In genomic region chr15:99250001-99250400, GRCh38 we compare ENCODE assay signal across 10 cellular contexts. TPM values are rescaled to one million over a fixed set of nuclear protein-coding genes. Genes with fewer than 3 reads are reported as not detected.
DNase-seq lines count a peak whose midpoint lies in the region; ATAC-seq, FAIRE-seq and TF ChIP-seq lines count a peak whose summit lies in the region.
"Had no signal": no experiment of that assay in that cellular context is flagged by ENCODE, and none has a peak within 500 bp of the region (broad histone marks: within the 10 kb centered on the region; RNA-seq: fewer than 3 reads in every experiment).

No MANE protein-coding gene starts in this region.

- H3K79me2 ChIP-seq in keratinocyte (ENCODE audit: control insufficient read depth, insufficient read depth, low read length), result peaks cover 25% of the 10 kb centered on the region

- H3K27me3 ChIP-seq in keratinocyte (ENCODE audit: control insufficient read depth, extremely low read depth, insufficient read depth, low read length) (no peaks in the 10 kb centered on the region), testis (no peaks in the 10 kb centered on the region)

- peaks cover 34% of the 10 kb centered on the region for H3K4me1 Mint-ChIP-seq in activated T-cell treated with anti-CD3 and anti-CD28 coated beads, Interleukin-2, amount 50 U/mL, for 24 hours (ENCODE audit: low read depth)

- peak overlapping the region; percentile 97 for H3K9ac ChIP-seq in keratinocyte (ENCODE audit: control insufficient read depth, extremely low read depth, insufficient read depth, low read length)

- H3K9me3 ChIP-seq in keratinocyte (ENCODE audit: control insufficient read depth, low read depth, low read length) (no peaks in the 10 kb centered on the region), testis (no peaks in the 10 kb centered on the region)

- peak overlapping the region; percentile 99 for H3K27ac ChIP-seq in keratinocyte (ENCODE audit: control insufficient read depth, insufficient read depth, low read length)
- H3K27ac ChIP-seq in testis, result peak overlapping the region; percentile 36 to 90

- DNase-seq in activated T-cell treated with anti-CD3 and anti-CD28 coated beads, Interleukin-2, amount 50 U/mL, for 24 hours, result no peak
- DNase-seq in activated T-cell treated with anti-CD3 and anti-CD28 coated beads for 4 hours (no peak), astrocyte of the cerebellum (ENCODE audit: low read depth) (no peak), keratinocyte (ENCODE audit: low read depth, low spot score) (no peak), testis (no peak), NCI-H2081 treated with DMSO at 0.1 percent for 48 hours (lab: John Stamatoyannopoulos, UW) (no peak)
- no peak for DNase-seq in effector CD4-positive, alpha-beta T cell
- DNase-seq: NCI-H1105, T-helper 1 cell had no signal

- no peak for TF ChIP-seq POLR2A in testis (IDR thresholded peaks at IDR 0.05)

- WGBS in testis, 2 donors, result 8 to 13% methylated on average over 4 of the region's 4 CpGs

- peak overlapping the region; percentile 88 for H3K4me3 Mint-ChIP-seq in activated T-cell treated with anti-CD3 and anti-CD28 coated beads, Interleukin-2, amount 50 U/mL, for 24 hours

- H3K36me3 Mint-ChIP-seq in activated T-cell treated with anti-CD3 and anti-CD28 coated beads, Interleukin-2, amount 50 U/mL, for 24 hours (ENCODE audit: low read depth), result peaks cover 10% of the 10 kb centered on the region

- no peaks in the 10 kb centered on the region for H3K27me3 Mint-ChIP-seq in activated T-cell treated with anti-CD3 and anti-CD28 coated beads, Interleukin-2, amount 50 U/mL, for 24 hours

- H2AFZ ChIP-seq in keratinocyte (ENCODE audit: control insufficient read depth, low read length), result peak overlapping the region; percentile 2

- no peaks in the 10 kb centered on the region for H4K20me1 ChIP-seq in keratinocyte (ENCODE audit: control insufficient read depth, extremely low read depth, insufficient read depth, low read length)

- H3K9me3 Mint-ChIP-seq in activated T-cell treated with anti-CD3 and anti-CD28 coated beads, Interleukin-2, amount 50 U/mL, for 24 hours, result peaks cover 4% of the 10 kb centered on the region

- dilution Hi-C loops in keratinocyte (cut with MboI; ENCODE audit: extremely low pct_ligation_motif_present, low sequenced_read_pairs), result no loop called here

- H3K27ac Mint-ChIP-seq in activated T-cell treated with anti-CD3 and anti-CD28 coated beads, Interleukin-2, amount 50 U/mL, for 24 hours, result no peak overlapping the region

- FAIRE-seq in keratinocyte (lab: Jason Lieb, UNC), result no peak

- peak overlapping the region; percentile 88 for H3K4me2 ChIP-seq in keratinocyte (ENCODE audit: control insufficient read depth, extremely low read depth, insufficient read depth, low read depth, low read length)

- ATAC-seq in HG02642 (IDR thresholded peaks at IDR 0.05; ENCODE audit: poor library complexity, unreplicated experiment), result no peak

- in situ Hi-C loops in astrocyte of the cerebellum (cut with HindIII; ENCODE audit: low sequenced_read_pairs), result no loop called here

- TF ChIP-seq CTCF in astrocyte of the cerebellum (IDR thresholded peaks at IDR 0.05; ENCODE audit: low read depth, low read length, missing control alignments), result no peak
- no peak for TF ChIP-seq CTCF in keratinocyte (optimal IDR thresholded peaks at IDR 0.05 in 1 of 3, IDR thresholded peaks at IDR 0.05 in 1 of 3, conservative IDR thresholded peaks at IDR 0.05 in 1 of 3; ENCODE audit: extremely low read depth in 1 of 3, insufficient read depth in 2 of 3, low read length in 3 of 3)
- no peak for TF ChIP-seq CTCF in testis (IDR thresholded peaks at IDR 0.05)

- H3K9me1 ChIP-seq in keratinocyte (ENCODE audit: control insufficient read depth, extremely low read depth, insufficient read depth, low read length), result no peaks in the 10 kb centered on the region

- H3K4me1 ChIP-seq in keratinocyte (ENCODE audit: control insufficient read depth, extremely low read depth, insufficient read depth, low read length), result peaks cover 15% of the 10 kb centered on the region
- peaks cover 9% of the 10 kb centered on the region for H3K4me1 ChIP-seq in testis

- intact Hi-C loops in testis (cut with DNase I; ENCODE audit: low total_unique reads), result no loop called here

- H3K4me3 ChIP-seq in astrocyte of the cerebellum (ENCODE audit: low read depth, low read length) (peak overlapping the region; percentile 59), keratinocyte (ENCODE audit: control insufficient read depth in 2 of 3, extremely low read depth in 1 of 3, insufficient read depth in 2 of 3, low read depth in 1 of 3, low read length in 3 of 3) (peak overlapping the region; percentile 54 to 98 (median 95)), testis (peak overlapping the region; percentile 73 to 88)

- H3K36me3 ChIP-seq in keratinocyte (ENCODE audit: control insufficient read depth in 2 of 2, extremely low read depth in 1 of 2, insufficient read depth in 2 of 2, low read length in 2 of 2) (no peaks in the 10 kb centered on the region), testis (ENCODE audit: low read depth, missing control alignments) (no peaks in the 10 kb centered on the region)

RNA-seq across cellular contexts. Expression of gene TTC23, which starts 0.6 kb away (rescaled TPM):
- polyA plus RNA-seq in keratinocyte, result 3.4 to 6.7 TPM (median 5.0 TPM) in 3 replicates
- 9.5 TPM for polyA plus RNA-seq in keratinocyte (2011; ENCODE audit: low read depth)
- polyA plus RNA-seq in keratinocyte (2011; cell fraction: cytosol; rRNA removed), result 6.4 and 7.2 TPM in 2 replicates
- polyA plus RNA-seq in keratinocyte (2011; cell fraction: nucleus; rRNA removed), result 10.9 and 12.8 TPM in 2 replicates
- 10.5 and 11.3 TPM in 2 replicates for polyA plus RNA-seq in keratinocyte (2012; ENCODE audit: low replicate concordance)
- 7.6 to 10.3 TPM (median 9.2 TPM) in 3 replicates for polyA minus RNA-seq in keratinocyte
- polyA minus RNA-seq in keratinocyte (2011; cell fraction: cytosol; rRNA and poly(A)+ RNA removed), result 6.3 TPM
- 7.5 and 18.8 TPM in 2 replicates for polyA minus RNA-seq in keratinocyte (2011; cell fraction: nucleus; rRNA and poly(A)+ RNA removed)
- total RNA-seq in testis, result 10 to 100 TPM; 37.2 to 40.5 TPM
- 26.6 TPM for polyA plus RNA-seq in testis (ENCODE audit: insufficient read depth, low read depth, low replicate concordance)

RNA-seq across cellular contexts. Expression of gene LRRC28, which starts 1.3 kb away (rescaled TPM):
- polyA plus RNA-seq in keratinocyte (19.2 to 25.1 TPM (median 23.3 TPM) in 3 replicates), testis (ENCODE audit: insufficient read depth, low read depth, low replicate concordance) (97.1 TPM)
- 4.9 TPM for polyA plus RNA-seq in keratinocyte (2011; ENCODE audit: low read depth)
- polyA plus RNA-seq in keratinocyte (2011; cell fraction: cytosol; rRNA removed), result 19.6 and 29.9 TPM in 2 replicates
- polyA plus RNA-seq in keratinocyte (2011; cell fraction: nucleus; rRNA removed), result 8.9 and 11.7 TPM in 2 replicates
- 11.8 and 12.7 TPM in 2 replicates for polyA plus RNA-seq in keratinocyte (2012; ENCODE audit: low replicate concordance)
- 12.8 to 32.5 TPM (median 26.1 TPM) in 3 replicates for polyA minus RNA-seq in keratinocyte
- 13.6 TPM for polyA minus RNA-seq in keratinocyte (2011; cell fraction: cytosol; rRNA and poly(A)+ RNA removed)
- 14.0 and 26.8 TPM in 2 replicates for polyA minus RNA-seq in keratinocyte (2011; cell fraction: nucleus; rRNA and poly(A)+ RNA removed)
- 10 to 100 TPM; 78.9 to 100.0 TPM for total RNA-seq in testis
